ENCODE assay signal across 8 cellular contexts in the genomic region with DNA sequence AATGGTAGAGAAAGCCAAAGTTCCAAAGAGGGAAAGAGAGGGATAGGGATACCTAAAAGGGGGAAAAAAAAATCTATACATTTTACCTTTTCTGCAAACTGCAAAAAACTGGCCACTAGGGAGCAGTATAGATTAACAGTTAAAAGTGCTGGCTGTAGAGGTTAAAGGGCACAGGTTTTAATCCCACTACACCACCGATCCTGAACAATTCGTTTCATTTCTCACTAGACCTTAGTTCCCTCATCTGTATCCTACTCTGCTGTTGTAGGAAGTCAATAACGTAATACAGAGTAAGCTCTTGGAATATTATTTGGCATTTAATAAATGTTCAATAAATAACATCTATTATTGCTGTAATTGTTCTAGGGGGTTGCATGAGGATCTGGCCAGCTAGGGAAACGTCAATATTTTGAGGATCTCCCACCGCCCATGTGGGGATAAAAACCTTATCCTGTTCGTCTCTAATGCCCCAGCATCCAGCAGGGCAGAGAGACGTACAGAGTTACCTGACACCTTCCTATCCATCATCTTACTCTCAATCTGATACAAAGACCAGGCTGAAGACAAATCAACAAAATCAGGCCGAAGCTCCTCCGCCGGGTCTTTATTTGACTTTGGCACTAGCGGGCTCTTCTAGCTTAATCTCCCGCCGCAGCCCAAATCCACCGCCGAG. TPM values are rescaled to one million over a fixed set of nuclear protein-coding genes. Genes with fewer than 3 reads are reported as not detected.
A peak's percentile ranks its signal among the peaks of the same experiment; 100 is the strongest.
DNase-seq lines count a peak whose midpoint lies in the region; ATAC-seq lines count a peak whose summit lies in the region.

No MANE protein-coding gene starts in this region.

- peaks cover 0 to 3% of the 10 kb centered on the region in 2 experiments for H3K4me1 ChIP-seq in trophoblast cell (ENCODE audit: control insufficient read depth in 1 of 2, insufficient read depth in 2 of 2, low read length in 2 of 2)

- no peak overlapping the region for H3K27ac ChIP-seq in trophoblast cell (ENCODE audit: low read depth, low read length)

- no peak overlapping the region for H2BK12ac ChIP-seq in trophoblast cell (ENCODE audit: low read length)

- peak overlapping the region; percentile 74 for H4K12ac ChIP-seq in trophoblast cell (ENCODE audit: low read depth, low read length)

- DNase-seq in CD1c-positive myeloid dendritic cell (ENCODE audit: extremely low spot score) (peak; percentile 79), NCI-H460 (ENCODE audit: extremely low read depth, low read depth) (peak; percentile 69), amniotic epithelial cell (ENCODE audit: low read depth) (peak; percentile 60), left cardiac atrium (no peak), trophoblast cell (peak; percentile 27 to 93), T1000 (lab: John Stamatoyannopoulos, UW) (no peak)

- peak overlapping the region; percentile 77 for H2BK5ac ChIP-seq in trophoblast cell (ENCODE audit: low read depth, low read length, poor library complexity)

- no peak overlapping the region for H3K9ac ChIP-seq in trophoblast cell (ENCODE audit: low read length)

- H3K4ac ChIP-seq in trophoblast cell (ENCODE audit: low read depth, low read length) = peak overlapping the region; percentile 41

- peak overlapping the region; percentile 38 for H2BK120ac ChIP-seq in trophoblast cell (ENCODE audit: insufficient read depth, low read length, poor library complexity)

- ATAC-seq in GM18498 (IDR thresholded peaks at IDR 0.05; ENCODE audit: unreplicated experiment) (peak; percentile 13), HG03280 (IDR thresholded peaks at IDR 0.05; ENCODE audit: unreplicated experiment) (peak; percentile 24), left cardiac atrium (peak; percentile 25 to 42)

- H3K14ac ChIP-seq in trophoblast cell (ENCODE audit: low read length) = no peak overlapping the region

- peak overlapping the region; percentile 48 for H2AFZ ChIP-seq in trophoblast cell (ENCODE audit: insufficient read depth, low read length, poor library complexity)

- H4K91ac ChIP-seq in trophoblast cell (ENCODE audit: low read depth, low read length) = no peak overlapping the region

- H3K27me3 ChIP-seq in trophoblast cell (ENCODE audit: insufficient read depth, low read length) = no peaks in the 10 kb centered on the region

- H3K18ac ChIP-seq in trophoblast cell (ENCODE audit: low read length) = no peak overlapping the region

- peaks cover 4% of the 10 kb centered on the region for H3K79me2 ChIP-seq in trophoblast cell (ENCODE audit: control insufficient read depth, insufficient read depth, low read length, poor library complexity)

- H3K4me2 ChIP-seq in trophoblast cell (ENCODE audit: low read length) = peak overlapping the region; percentile 88

- H3K9me3 ChIP-seq in trophoblast cell (ENCODE audit: insufficient read depth, low read depth, low read length) = no peaks in the 10 kb centered on the region

- peak overlapping the region; percentile 72 for H3K4me3 ChIP-seq in trophoblast cell (ENCODE audit: low read depth, low read length)

- H3K23ac ChIP-seq in trophoblast cell (ENCODE audit: low read length) = no peak overlapping the region

- H4K8ac ChIP-seq in trophoblast cell (ENCODE audit: low read depth, low read length) = peak overlapping the region; percentile 83

- no peak overlapping the region for H2AK5ac ChIP-seq in trophoblast cell (ENCODE audit: low read length)

- no CpG with 5 or more reads among the region's 15 CpGs for WGBS in trophoblast cell (ENCODE audit: extremely low coverage, insufficient coverage, insufficient read length)

- H3K36me3 ChIP-seq in trophoblast cell (ENCODE audit: control insufficient read depth in 1 of 2, insufficient read depth in 2 of 2, low read length in 2 of 2) = peaks cover 22 to 37% of the 10 kb centered on the region in 2 experiments

- intact Hi-C loops in left cardiac atrium (cut with DNase I) = loop anchor here in 1 of 2 donors (10.0 kb wide), 2 partner anchors 130 to 380 kb away; partner anchors contain the start of gene ALAD

- peaks cover 9% of the 10 kb centered on the region for H3K79me1 ChIP-seq in trophoblast cell (ENCODE audit: low read length)

RNA-seq across cellular contexts. Expression of gene CDC26, which starts 0.8 kb away (rescaled TPM):
- total RNA-seq in NCI-H460 (2014; rRNA removed; shearing (Covaris generic)) = 74.6 and 89.3 TPM in 2 replicates
- polyA plus RNA-seq in NCI-H460 (2014; cell fraction: nucleus; rRNA removed) = 41.7 and 55.8 TPM in 2 replicates
- total RNA-seq in left cardiac atrium = 10 to 100 TPM; 33.3 to 33.8 TPM
- polyA plus RNA-seq in trophoblast cell (2013) = 39.5 and 42.0 TPM in 2 replicates

RNA-seq across cellular contexts. Expression of gene PRPF4, which starts 0.8 kb away (rescaled TPM):
- 51.0 and 51.7 TPM in 2 replicates for total RNA-seq in NCI-H460 (2014; rRNA removed; shearing (Covaris generic))
- 39.6 and 40.0 TPM in 2 replicates for polyA plus RNA-seq in NCI-H460 (2014; cell fraction: nucleus; rRNA removed)
- total RNA-seq in left cardiac atrium = 10 to 100 TPM in 1 of 2 donors, 1 to 10 TPM in 1; 9.9 to 14.3 TPM
- polyA plus RNA-seq in trophoblast cell (2013) = 22.6 and 23.5 TPM in 2 replicates

RNA-seq across cellular contexts. Expression of gene RNF183, which starts 28.6 kb away (rescaled TPM):
- total RNA-seq in NCI-H460 (2014; rRNA removed; shearing (Covaris generic)) = 0.32 TPM in 1 of 2 replicates, not detected in the other
- polyA plus RNA-seq in NCI-H460 (2014; cell fraction: nucleus; rRNA removed) = 0.12 TPM in 1 of 2 replicates, not detected in the other
- not detected for total RNA-seq in left cardiac atrium
- 0.03 and 0.04 TPM in 2 replicates for polyA plus RNA-seq in trophoblast cell (2013)

RNA-seq across cellular contexts. Expression of gene SLC31A1, which starts 53.3 kb away (rescaled TPM):
- total RNA-seq in NCI-H460 (2014; rRNA removed; shearing (Covaris generic)) = 55.1 and 68.3 TPM in 2 replicates
- polyA plus RNA-seq in NCI-H460 (2014; cell fraction: nucleus; rRNA removed) = 15.2 and 23.1 TPM in 2 replicates
- 10 to 100 TPM; 13.8 to 23.4 TPM for total RNA-seq in left cardiac atrium
- 60.3 and 63.7 TPM in 2 replicates for polyA plus RNA-seq in trophoblast cell (2013)

RNA-seq across cellular contexts. Expression of gene FKBP15, which starts 53.5 kb away (rescaled TPM):
- total RNA-seq in NCI-H460 (2014; rRNA removed; shearing (Covaris generic)) = 15.7 and 16.8 TPM in 2 replicates
- polyA plus RNA-seq in NCI-H460 (2014; cell fraction: nucleus; rRNA removed) = 19.5 and 27.5 TPM in 2 replicates
- 10 to 100 TPM; 19.5 to 20.4 TPM for total RNA-seq in left cardiac atrium
- 15.4 and 16.5 TPM in 2 replicates for polyA plus RNA-seq in trophoblast cell (2013)

Comparison
In these comparisons a context has a peak if more than half of its experiments do, and no peak if none do; other contexts are left out.
1. DNase-seq: peak in CD1c-positive myeloid dendritic cell (single experiment), NCI-H460 (single experiment), amniotic epithelial cell (single experiment) and trophoblast cell (2 of 2); none in left cardiac atrium (single experiment) and T1000 (single experiment).
2. Peak in every context shown above with its lines, with median percentiles within 50 percentile points of each other: ATAC-seq.